Comparison of ENCODE assay signal across 24 cellular contexts in genomic region chr2:194907569-194907968, GRCh38.
"Had no signal": no experiment of that assay in that cellular context is flagged by ENCODE, and none has a peak within 500 bp of the region (broad histone marks: within the 10 kb centered on the region; RNA-seq: fewer than 3 reads in every experiment).

No MANE protein-coding gene starts in this region.

- H3K36me3 ChIP-seq: neural progenitor cell, ovary, right lobe of liver, sigmoid colon, stomach, thoracic aorta, thyroid gland, transverse colon, upper lobe of right lung, uterus had no signal

- DNase-seq: naive thymus-derived CD8-positive, alpha-beta T cell; nephron progenitor cell; occipital lobe; ovary; posterior cingulate gyrus; psoas muscle; right cardiac atrium; right lobe of liver; sigmoid colon; small intestine; stimulated activated CD4-positive, alpha-beta T cell treated with anti-CD3 and anti-CD28 coated beads, Interleukin-15, amount 100 ng/mL, for 24 hours; stimulated activated CD4-positive, alpha-beta T cell treated with anti-CD3 and anti-CD28 coated beads, Interleukin-2, amount 100 ng/mL, for 24 hours; stimulated activated CD4-positive, alpha-beta T cell treated with anti-CD3 and anti-CD28 coated beads, Interleukin-2, amount 100 ng/mL, for 48 hours; stimulated activated CD4-positive, alpha-beta T cell treated with anti-CD3 and anti-CD28 coated beads, Interleukin-4, amount 100 ng/mL, for 24 hours; stimulated activated naive B cell treated with anti-CD40 and anti-IgM and Interleukin-4, amounts not matched to agents 10 μg/mL and 1 μg/mL and 100 μg/mL, for 72 hours; stimulated activated naive CD4-positive, alpha-beta T cell treated with Interleukin-2 at 50 U/mL for 16 hours; stomach; thyroid gland; transverse colon; upper lobe of right lung; uterus had no signal

- H3K4me3 ChIP-seq: neural progenitor cell, ovary, psoas muscle, right lobe of liver, sigmoid colon, stomach, thoracic aorta, thyroid gland, transverse colon, upper lobe of right lung, uterus had no signal

- H3K79me2 ChIP-seq: parathyroid adenoma had no signal

- H3K4me1 ChIP-seq: neural progenitor cell, parathyroid adenoma, psoas muscle, right lobe of liver, sigmoid colon, stomach, thyroid gland, transverse colon, upper lobe of right lung, uterus had no signal

- H3K9me3 ChIP-seq: ovary, psoas muscle, right lobe of liver, sigmoid colon, thoracic aorta, thyroid gland, transverse colon, upper lobe of right lung, uterus had no signal

- H3K4me2 ChIP-seq: neural progenitor cell had no signal

- H3K27ac ChIP-seq: neural progenitor cell, ovary, parathyroid adenoma, psoas muscle, right lobe of liver, sigmoid colon, stomach, thoracic aorta, thyroid gland, transverse colon, upper lobe of right lung, uterus had no signal

- H3K9ac ChIP-seq: neural progenitor cell, parathyroid adenoma had no signal

- H3K27me3 ChIP-seq: neural progenitor cell, ovary, right lobe of liver, sigmoid colon, stomach, thyroid gland, transverse colon, upper lobe of right lung, uterus had no signal

- H2AFZ ChIP-seq: neural progenitor cell, parathyroid adenoma had no signal
